In the genomic region with DNA sequence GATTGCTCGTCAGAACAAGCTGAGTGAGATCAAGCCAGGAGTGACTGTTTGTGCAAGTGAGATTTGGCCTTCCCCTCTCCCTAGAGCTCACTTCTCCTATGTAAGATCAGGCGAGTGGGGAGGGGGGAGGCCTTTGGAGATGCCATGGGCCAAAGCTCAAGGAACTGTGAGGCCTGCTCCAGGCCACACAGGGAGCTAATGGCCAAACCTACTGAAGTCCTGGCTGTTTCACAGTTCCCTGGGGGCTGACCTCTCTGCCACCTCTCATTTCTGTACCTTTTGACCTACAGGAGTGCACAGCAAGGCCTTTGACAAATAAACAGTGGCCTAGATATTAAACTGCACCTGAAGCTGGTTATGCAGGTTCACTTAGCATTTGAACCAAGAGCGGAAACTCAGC, we compare ENCODE assay signal across 1 cellular context.
TF ChIP-seq lines count a peak whose summit lies in the region.

No MANE protein-coding gene starts in this region.

TF ChIP-seq in HepG2, 621 proteins besides CTCF, POLR2A, EP300 and RAD21 (continued from another document):
- TF ChIP-seq, protein P1, sequence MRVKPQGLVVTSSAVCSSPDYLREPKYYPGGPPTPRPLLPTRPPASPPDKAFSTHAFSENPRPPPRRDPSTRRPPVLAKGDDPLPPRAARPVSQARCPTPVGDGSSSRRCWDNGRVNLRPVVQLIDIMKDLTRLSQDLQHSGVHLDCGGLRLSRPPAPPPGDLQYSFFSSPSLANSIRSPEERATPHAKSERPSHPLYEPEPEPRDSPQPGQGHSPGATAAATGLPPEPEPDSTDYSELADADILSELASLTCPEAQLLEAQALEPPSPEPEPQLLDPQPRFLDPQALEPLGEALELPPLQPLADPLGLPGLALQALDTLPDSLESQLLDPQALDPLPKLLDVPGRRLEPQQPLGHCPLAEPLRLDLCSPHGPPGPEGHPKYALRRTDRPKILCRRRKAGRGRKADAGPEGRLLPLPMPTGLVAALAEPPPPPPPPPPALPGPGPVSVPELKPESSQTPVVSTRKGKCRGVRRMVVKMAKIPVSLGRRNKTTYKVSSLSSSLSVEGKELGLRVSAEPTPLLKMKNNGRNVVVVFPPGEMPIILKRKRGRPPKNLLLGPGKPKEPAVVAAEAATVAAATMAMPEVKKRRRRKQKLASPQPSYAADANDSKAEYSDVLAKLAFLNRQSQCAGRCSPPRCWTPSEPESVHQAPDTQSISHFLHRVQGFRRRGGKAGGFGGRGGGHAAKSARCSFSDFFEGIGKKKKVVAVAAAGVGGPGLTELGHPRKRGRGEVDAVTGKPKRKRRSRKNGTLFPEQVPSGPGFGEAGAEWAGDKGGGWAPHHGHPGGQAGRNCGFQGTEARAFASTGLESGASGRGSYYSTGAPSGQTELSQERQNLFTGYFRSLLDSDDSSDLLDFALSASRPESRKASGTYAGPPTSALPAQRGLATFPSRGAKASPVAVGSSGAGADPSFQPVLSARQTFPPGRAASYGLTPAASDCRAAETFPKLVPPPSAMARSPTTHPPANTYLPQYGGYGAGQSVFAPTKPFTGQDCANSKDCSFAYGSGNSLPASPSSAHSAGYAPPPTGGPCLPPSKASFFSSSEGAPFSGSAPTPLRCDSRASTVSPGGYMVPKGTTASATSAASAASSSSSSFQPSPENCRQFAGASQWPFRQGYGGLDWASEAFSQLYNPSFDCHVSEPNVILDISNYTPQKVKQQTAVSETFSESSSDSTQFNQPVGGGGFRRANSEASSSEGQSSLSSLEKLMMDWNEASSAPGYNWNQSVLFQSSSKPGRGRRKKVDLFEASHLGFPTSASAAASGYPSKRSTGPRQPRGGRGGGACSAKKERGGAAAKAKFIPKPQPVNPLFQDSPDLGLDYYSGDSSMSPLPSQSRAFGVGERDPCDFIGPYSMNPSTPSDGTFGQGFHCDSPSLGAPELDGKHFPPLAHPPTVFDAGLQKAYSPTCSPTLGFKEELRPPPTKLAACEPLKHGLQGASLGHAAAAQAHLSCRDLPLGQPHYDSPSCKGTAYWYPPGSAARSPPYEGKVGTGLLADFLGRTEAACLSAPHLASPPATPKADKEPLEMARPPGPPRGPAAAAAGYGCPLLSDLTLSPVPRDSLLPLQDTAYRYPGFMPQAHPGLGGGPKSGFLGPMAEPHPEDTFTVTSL (CRISPR knock-in tag; IDR thresholded peaks at IDR 0.05; ENCODE audit: borderline replicate concordance), result peak; percentile 55; the same call in 1 of the 2 replicates
- TF ChIP-seq KDM6A (CRISPR knock-in tag; IDR thresholded peaks at IDR 0.05; ENCODE audit: low read depth), result peak; percentile 61; the same call in 1 of the 2 replicates
- TF ChIP-seq, protein P2, sequence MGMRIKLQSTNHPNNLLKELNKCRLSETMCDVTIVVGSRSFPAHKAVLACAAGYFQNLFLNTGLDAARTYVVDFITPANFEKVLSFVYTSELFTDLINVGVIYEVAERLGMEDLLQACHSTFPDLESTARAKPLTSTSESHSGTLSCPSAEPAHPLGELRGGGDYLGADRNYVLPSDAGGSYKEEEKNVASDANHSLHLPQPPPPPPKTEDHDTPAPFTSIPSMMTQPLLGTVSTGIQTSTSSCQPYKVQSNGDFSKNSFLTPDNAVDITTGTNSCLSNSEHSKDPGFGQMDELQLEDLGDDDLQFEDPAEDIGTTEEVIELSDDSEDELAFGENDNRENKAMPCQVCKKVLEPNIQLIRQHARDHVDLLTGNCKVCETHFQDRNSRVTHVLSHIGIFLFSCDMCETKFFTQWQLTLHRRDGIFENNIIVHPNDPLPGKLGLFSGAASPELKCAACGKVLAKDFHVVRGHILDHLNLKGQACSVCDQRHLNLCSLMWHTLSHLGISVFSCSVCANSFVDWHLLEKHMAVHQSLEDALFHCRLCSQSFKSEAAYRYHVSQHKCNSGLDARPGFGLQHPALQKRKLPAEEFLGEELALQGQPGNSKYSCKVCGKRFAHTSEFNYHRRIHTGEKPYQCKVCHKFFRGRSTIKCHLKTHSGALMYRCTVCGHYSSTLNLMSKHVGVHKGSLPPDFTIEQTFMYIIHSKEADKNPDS (CRISPR knock-in tag; IDR thresholded peaks at IDR 0.05), result no peak
- TF ChIP-seq, protein P3, sequence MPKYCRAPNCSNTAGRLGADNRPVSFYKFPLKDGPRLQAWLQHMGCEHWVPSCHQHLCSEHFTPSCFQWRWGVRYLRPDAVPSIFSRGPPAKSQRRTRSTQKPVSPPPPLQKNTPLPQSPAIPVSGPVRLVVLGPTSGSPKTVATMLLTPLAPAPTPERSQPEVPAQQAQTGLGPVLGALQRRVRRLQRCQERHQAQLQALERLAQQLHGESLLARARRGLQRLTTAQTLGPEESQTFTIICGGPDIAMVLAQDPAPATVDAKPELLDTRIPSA (CRISPR knock-in tag; IDR thresholded peaks at IDR 0.05; ENCODE audit: borderline replicate concordance), result no peak
- TF ChIP-seq, protein P4, sequence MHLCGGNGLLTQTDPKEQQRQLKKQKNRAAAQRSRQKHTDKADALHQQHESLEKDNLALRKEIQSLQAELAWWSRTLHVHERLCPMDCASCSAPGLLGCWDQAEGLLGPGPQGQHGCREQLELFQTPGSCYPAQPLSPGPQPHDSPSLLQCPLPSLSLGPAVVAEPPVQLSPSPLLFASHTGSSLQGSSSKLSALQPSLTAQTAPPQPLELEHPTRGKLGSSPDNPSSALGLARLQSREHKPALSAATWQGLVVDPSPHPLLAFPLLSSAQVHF (CRISPR knock-in tag; IDR thresholded peaks at IDR 0.05), result no peak
- TF ChIP-seq TBX2 (CRISPR knock-in tag; IDR thresholded peaks at IDR 0.05; ENCODE audit: borderline replicate concordance), result peak; percentile 55; the same call in 1 of the 2 replicates
- peak; percentile 38; the same call in 1 of the 2 replicates for TF ChIP-seq BCL6 (CRISPR knock-in tag; IDR thresholded peaks at IDR 0.05)
TF ChIP-seq in HepG2: peak in this region for 36.
